Comparison of ENCODE assay signal across 18 cellular contexts in the genomic region with DNA sequence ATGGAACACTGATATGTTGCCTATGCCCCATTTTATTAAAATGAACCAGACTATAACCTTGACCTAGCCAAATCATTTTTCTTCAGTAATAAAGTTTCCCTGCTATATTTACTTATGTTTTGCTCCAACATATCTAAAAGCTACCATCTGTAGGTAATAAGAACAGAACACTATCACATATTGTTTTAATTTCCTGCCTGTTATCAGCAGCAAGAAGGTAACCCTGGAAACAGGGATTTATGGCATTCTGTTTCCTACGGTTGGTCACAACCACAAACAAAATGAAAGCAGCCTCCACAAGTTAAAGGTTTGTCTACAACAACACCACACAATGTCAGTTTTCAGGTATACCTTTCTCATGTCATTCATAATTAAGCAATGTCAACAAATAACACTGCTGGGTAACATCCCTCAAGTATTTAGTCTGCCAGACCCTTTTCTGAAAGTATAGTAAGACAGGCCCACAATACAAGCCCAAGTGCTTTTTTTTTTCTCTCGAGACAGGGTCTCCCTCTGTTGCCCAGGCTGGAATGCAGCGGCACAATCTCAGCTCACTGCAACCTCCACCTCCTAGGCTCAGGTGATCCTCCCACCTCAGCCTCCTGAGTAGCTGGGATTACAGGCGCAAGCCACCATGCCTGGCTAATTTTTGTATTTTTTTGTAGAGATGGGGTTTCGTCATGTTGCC. TPM values are rescaled to one million over a fixed set of nuclear protein-coding genes. Genes with fewer than 3 reads are reported as not detected.
DNase-seq lines count a peak whose midpoint lies in the region; ATAC-seq, FAIRE-seq and TF ChIP-seq lines count a peak whose summit lies in the region.
"Had no signal": no experiment of that assay in that cellular context is flagged by ENCODE, and none has a peak within 500 bp of the region (broad histone marks: within the 10 kb centered on the region; RNA-seq: fewer than 3 reads in every experiment).

No MANE protein-coding gene starts in this region.

- intact Hi-C loops in lower lobe of right lung (cut with DNase I) (no loop called here), lower leg skin (cut with DNase I; ENCODE audit: low total_unique reads) (no loop called here)

- no peaks in the 10 kb centered on the region for H3K27me3 ChIP-seq in CD4-positive, CD25-positive, alpha-beta regulatory T cell (ENCODE audit: control insufficient read depth, insufficient read depth, low read length)
- H3K27me3 ChIP-seq in astrocyte (ENCODE audit: insufficient read depth, low read length), result no peaks in the 10 kb centered on the region
- no peaks in the 10 kb centered on the region for H3K27me3 ChIP-seq in lower lobe of right lung (ENCODE audit: low read depth)
- H3K27me3 ChIP-seq: BLaER1 treated with 17β-estradiol and CSF1 and Interleukin-3, amounts not matched to agents 10 nM and 100 nM had no signal

- peak overlapping the region in 1 of 4 donors; percentile 39 for H3K4me3 Mint-ChIP-seq in CD4-positive, CD25-positive, alpha-beta regulatory T cell
- H3K4me3 Mint-ChIP-seq in astrocyte (ENCODE audit: unreplicated experiment), result no peak overlapping the region
- H3K4me3 Mint-ChIP-seq: brain had no signal

- WGBS in lower leg skin, 2 donors, result 76% methylated on average over 5 of the region's 5 CpGs

- H3K27ac ChIP-seq in CD4-positive, CD25-positive, alpha-beta regulatory T cell (ENCODE audit: insufficient read depth, low read length, poor library complexity, severe bottlenecking), result no peak overlapping the region
- H3K27ac ChIP-seq in astrocyte (ENCODE audit: low read depth, low read length) (no peak overlapping the region), lower lobe of right lung (peak overlapping the region; percentile 27)
- H3K27ac ChIP-seq: BLaER1 treated with 17β-estradiol and CSF1 and Interleukin-3, amounts not matched to agents 10 nM and 100 nM had no signal

- FAIRE-seq in astrocyte (lab: Jason Lieb, UNC), result no peak

- H2AFZ ChIP-seq in astrocyte (ENCODE audit: low read depth, low read length), result no peak overlapping the region

- ATAC-seq in CD4-positive, CD25-positive, alpha-beta regulatory T cell (ENCODE audit: low read depth in 2 of 2), result no peak
- no peak for ATAC-seq in lower lobe of right lung
- no peak for ATAC-seq in GM18505 (IDR thresholded peaks at IDR 0.05; ENCODE audit: unreplicated experiment)
- ATAC-seq: HCT116 had no signal

- H3K36me3 ChIP-seq in CD4-positive, CD25-positive, alpha-beta regulatory T cell (ENCODE audit: control insufficient read depth, insufficient read depth, low read length), result peaks cover 3% of the 10 kb centered on the region
- no peaks in the 10 kb centered on the region for H3K36me3 ChIP-seq in astrocyte (ENCODE audit: insufficient read depth, low read length)
- H3K36me3 ChIP-seq in lower lobe of right lung, result no peaks in the 10 kb centered on the region

- peaks cover 4% of the 10 kb centered on the region for H3K36me3 Mint-ChIP-seq in CD4-positive, CD25-positive, alpha-beta regulatory T cell
- no peaks in the 10 kb centered on the region for H3K36me3 Mint-ChIP-seq in astrocyte (ENCODE audit: low read depth, unreplicated experiment)
- H3K36me3 Mint-ChIP-seq: brain had no signal

- H3K27me3 Mint-ChIP-seq in CD4-positive, CD25-positive, alpha-beta regulatory T cell, result no peaks in the 10 kb centered on the region
- peaks cover 2% of the 10 kb centered on the region for H3K27me3 Mint-ChIP-seq in astrocyte (ENCODE audit: low read depth, unreplicated experiment)

- no peaks in the 10 kb centered on the region for H3K9me3 ChIP-seq in CD4-positive, CD25-positive, alpha-beta regulatory T cell (ENCODE audit: control insufficient read depth in 2 of 2, low read length in 2 of 2)
- H3K9me3 ChIP-seq in astrocyte (ENCODE audit: insufficient read depth, low read depth, low read length), result no peaks in the 10 kb centered on the region
- H3K9me3 ChIP-seq in lower lobe of right lung, result no peaks in the 10 kb centered on the region

- H3K4me1 Mint-ChIP-seq in CD4-positive, CD25-positive, alpha-beta regulatory T cell, result peaks cover 18 to 62% (median 37%) of the 10 kb centered on the region in 4 donors
- no peaks in the 10 kb centered on the region for H3K4me1 Mint-ChIP-seq in astrocyte (ENCODE audit: low read depth, unreplicated experiment)
- H3K4me1 Mint-ChIP-seq: brain had no signal

- H3K27ac Mint-ChIP-seq in CD4-positive, CD25-positive, alpha-beta regulatory T cell, result peak overlapping the region in 2 of 3 donors; percentile 32 to 83
- no peak overlapping the region for H3K27ac Mint-ChIP-seq in astrocyte (ENCODE audit: unreplicated experiment)
- H3K27ac Mint-ChIP-seq: brain had no signal

- TF ChIP-seq POLR2A in lower leg skin (IDR thresholded peaks at IDR 0.05) (no peak), GM18505 (IDR thresholded peaks at IDR 0.05; ENCODE audit: borderline replicate concordance, extremely low read depth, insufficient read depth, insufficient read length) (no peak)

- no peak overlapping the region for H3K4me3 ChIP-seq in CD4-positive, CD25-positive, alpha-beta regulatory T cell (ENCODE audit: low read depth, low read length)
- H3K4me3 ChIP-seq in astrocyte (ENCODE audit: insufficient read depth, low read depth, low read length) (no peak overlapping the region), lower lobe of right lung (no peak overlapping the region), lower leg skin (ENCODE audit: low read depth, poor library complexity, severe bottlenecking) (no peak overlapping the region)
- H3K4me3 ChIP-seq: BLaER1 treated with 17β-estradiol and CSF1 and Interleukin-3, amounts not matched to agents 10 nM and 100 nM had no signal

- peaks cover 11% of the 10 kb centered on the region for H3K4me1 ChIP-seq in CD4-positive, CD25-positive, alpha-beta regulatory T cell (ENCODE audit: control insufficient read depth, insufficient read depth, low read length, poor library complexity, severe bottlenecking)
- H3K4me1 ChIP-seq in astrocyte (ENCODE audit: insufficient read depth, low read length), result peaks cover 3% of the 10 kb centered on the region
- H3K4me1 ChIP-seq in lower lobe of right lung, result peaks cover 6% of the 10 kb centered on the region

- H3K4me2 ChIP-seq in astrocyte (ENCODE audit: low read length), result no peak overlapping the region
- H3K4me2 ChIP-seq: BLaER1 treated with 17β-estradiol and CSF1 and Interleukin-3, amounts not matched to agents 10 nM and 100 nM had no signal

- H3K79me2 ChIP-seq in astrocyte (ENCODE audit: insufficient read depth, low read length), result no peaks in the 10 kb centered on the region

- DNase-seq in CD4-positive, CD25-positive, alpha-beta regulatory T cell, result no peak
- DNase-seq in LoVo (ENCODE audit: low spot score) (peak; percentile 13), astrocyte (ENCODE audit: low read depth) (peak; percentile 13), lower lobe of right lung (no peak), lower leg skin (ENCODE audit: low spot score in 2 of 2) (no peak), NCI-H1105 treated with DMSO at 0.1 percent for 48 hours (lab: John Stamatoyannopoulos, UW) (no peak), NCI-H2107 (lab: John Stamatoyannopoulos, UW) (no peak)
- DNase-seq: activated gamma-delta T cell treated with Interleukin-2 at 50 U/mL for 16 hours; EL; Kasumi-1; NCI-H1930; posterior cingulate gyrus; stimulated activated CD4-positive, alpha-beta T cell treated with anti-CD3 and anti-CD28 coated beads, Interleukin-15, amount 100 ng/mL, for 24 hours; substantia nigra had no signal

- no peaks in the 10 kb centered on the region for H4K20me1 ChIP-seq in astrocyte (ENCODE audit: insufficient read depth, low read length)

- peaks cover 0 to 1% (median 0%) of the 10 kb centered on the region in 7 donors for H3K9me3 Mint-ChIP-seq in CD4-positive, CD25-positive, alpha-beta regulatory T cell
- H3K9me3 Mint-ChIP-seq in astrocyte (ENCODE audit: unreplicated experiment), result peaks cover 7% of the 10 kb centered on the region

- H3K9ac ChIP-seq in astrocyte (ENCODE audit: low read length), result no peak overlapping the region
- H3K9ac ChIP-seq: BLaER1 treated with 17β-estradiol and CSF1 and Interleukin-3, amounts not matched to agents 10 nM and 100 nM had no signal

- TF ChIP-seq CTCF in astrocyte (IDR thresholded peaks at IDR 0.05; ENCODE audit: insufficient read depth, low read depth, low read length) (no peak), lower lobe of right lung (IDR thresholded peaks at IDR 0.05) (no peak), lower leg skin (IDR thresholded peaks at IDR 0.05) (no peak)

RNA-seq across cellular contexts. Expression of a gene that starts 25.5 kb away (rescaled TPM):
- 53.9 TPM for total RNA-seq in CD4-positive, CD25-positive, alpha-beta regulatory T cell
- polyA plus RNA-seq in CD4-positive, CD25-positive, alpha-beta regulatory T cell, result 10 to 100 TPM; 41.8 to 63.0 (median 45.8) TPM
- total RNA-seq in astrocyte, result 2.4 and 3.6 TPM in 2 replicates
- total RNA-seq in lower lobe of right lung, result 12.7 TPM
- 10 to 100 TPM in 3 of 4 donors, 1 to 10 TPM in 1; 9.5 to 24.1 (median 15.4) TPM for total RNA-seq in lower leg skin

Comparison
In these comparisons a context has a peak if more than half of its experiments do, and no peak if none do; other contexts are left out.
1. DNase-seq: peak in LoVo (single experiment) and astrocyte (single experiment); none in CD4-positive, CD25-positive, alpha-beta regulatory T cell (0 of 3), lower lobe of right lung (single experiment), lower leg skin (0 of 2), NCI-H1105 treated with DMSO at 0.1 percent for 48 hours (single experiment) and NCI-H2107 (single experiment).